8 cellular contexts compared by ENCODE assay signal in genomic region chr11:318796-319464, GRCh38. TPM values are rescaled to one million over a fixed set of nuclear protein-coding genes. Genes with fewer than 3 reads are reported as not detected.
DNase-seq lines count a peak whose midpoint lies in the region; ATAC-seq and TF ChIP-seq lines count a peak whose summit lies in the region.
"Not testable (repeated sequence)": the region's sequence is repeated elsewhere in the genome, so short reads cannot be mapped to it uniquely, and the experiment has no call there.

No MANE protein-coding gene starts in this region.

- H2AFZ ChIP-seq in DND-41 (ENCODE audit: low read depth, low read length); OCI-LY3 (ENCODE audit: low read depth, low read length); osteoblast (ENCODE audit: low read length): not testable (repeated sequence)

- H3K27ac ChIP-seq in DND-41 (ENCODE audit: low read length); OCI-LY3 (ENCODE audit: low read length): not testable (repeated sequence)
- H3K27ac ChIP-seq in effector memory CD4-positive, alpha-beta T cell (ENCODE audit: insufficient read depth, low read length, poor library complexity, severe bottlenecking), result peak overlapping the region; percentile 58
- H3K27ac ChIP-seq in osteoblast (ENCODE audit: low read depth, low read length), result peak overlapping the region; percentile 69
- peak overlapping the region; percentile 97 to 99 for H3K27ac ChIP-seq in testis

- H3K27me3 Mint-ChIP-seq in activated T-helper 17 cell treated with anti-CD3 and anti-CD28 coated beads, Interleukin-2, amount 50 U/mL, for 72 hours, result not testable (repeated sequence)

- H3K4me1 Mint-ChIP-seq in activated T-helper 17 cell treated with anti-CD3 and anti-CD28 coated beads, Interleukin-2, amount 50 U/mL, for 72 hours, result peaks cover 14% of the 10 kb centered on the region

- H3K36me3 Mint-ChIP-seq in activated T-helper 17 cell treated with anti-CD3 and anti-CD28 coated beads, Interleukin-2, amount 50 U/mL, for 72 hours (ENCODE audit: low read depth), result peaks cover 36% of the 10 kb centered on the region

- H3K79me2 ChIP-seq in DND-41 (ENCODE audit: insufficient read depth, low read length) (peaks cover 38% of the 10 kb centered on the region), osteoblast (ENCODE audit: insufficient read depth, low read length) (peaks cover 14% of the 10 kb centered on the region)
- not testable (repeated sequence) for H3K79me2 ChIP-seq in OCI-LY3 (ENCODE audit: low read length)

- H3K36me3 ChIP-seq in DND-41 (ENCODE audit: insufficient read depth, low read length), result peaks cover 25% of the 10 kb centered on the region
- H3K36me3 ChIP-seq in OCI-LY3 (replicated peaks; ENCODE audit: low read depth, low read length); effector memory CD4-positive, alpha-beta T cell (ENCODE audit: control insufficient read depth, insufficient read depth, low read length); kidney epithelial cell (ENCODE audit: control insufficient read depth, insufficient read depth, low read length); osteoblast (ENCODE audit: insufficient read depth, low read length); testis (ENCODE audit: low read depth, missing control alignments): not testable (repeated sequence)

- ATAC-seq in DND-41 (ENCODE audit: insufficient read depth, low read depth) (peak; percentile 44), HG02623 (IDR thresholded peaks at IDR 0.05; ENCODE audit: unreplicated experiment) (peak; percentile 11)
- not testable (repeated sequence) for ATAC-seq in activated T-helper 17 cell treated with anti-CD3 and anti-CD28 coated beads, Interleukin-2, amount 50 U/mL, for 72 hours (replicated peaks)

- intact Hi-C loops in testis (cut with DNase I; ENCODE audit: low total_unique reads), result not testable (repeated sequence)

- H4K20me1 ChIP-seq in DND-41 (ENCODE audit: insufficient read depth, low read length), result peaks cover 19% of the 10 kb centered on the region
- not testable (repeated sequence) for H4K20me1 ChIP-seq in OCI-LY3 (ENCODE audit: insufficient read depth, low read length); osteoblast (ENCODE audit: insufficient read depth, low read length)

- H3K9me3 Mint-ChIP-seq in activated T-helper 17 cell treated with anti-CD3 and anti-CD28 coated beads, Interleukin-2, amount 50 U/mL, for 72 hours, result not testable (repeated sequence)

- not testable (repeated sequence) for TF ChIP-seq POLR2A in testis (IDR thresholded peaks at IDR 0.05)

- H3K27ac Mint-ChIP-seq in activated T-helper 17 cell treated with anti-CD3 and anti-CD28 coated beads, Interleukin-2, amount 50 U/mL, for 72 hours, result not testable (repeated sequence)

- H3K4me2 ChIP-seq in DND-41 (ENCODE audit: insufficient read depth, low read length) (peak overlapping the region; percentile 63), OCI-LY3 (ENCODE audit: low read length) (peak overlapping the region; percentile 58), osteoblast (ENCODE audit: insufficient read depth, low read length) (peak overlapping the region; percentile 94)

- peak overlapping the region in 1 of 2 experiments; percentile 56; a peak in 3 of 4 replicates for H3K4me3 ChIP-seq in DND-41 (ENCODE audit: low read depth in 1 of 2, low read length in 2 of 2)
- H3K4me3 ChIP-seq in OCI-LY3 (ENCODE audit: low read length), result peak overlapping the region; percentile 60
- H3K4me3 ChIP-seq in effector memory CD4-positive, alpha-beta T cell (ENCODE audit: insufficient read depth, low read depth, low read length, poor library complexity, severe bottlenecking), result peak overlapping the region; percentile 39
- H3K4me3 ChIP-seq in kidney epithelial cell (ENCODE audit: low read depth, low read length), result peak overlapping the region; percentile 63
- peak overlapping the region; percentile 88 for H3K4me3 ChIP-seq in osteoblast (ENCODE audit: insufficient read depth, low read length)
- H3K4me3 ChIP-seq in testis, result peak overlapping the region; percentile 57 to 74

- H3K9ac ChIP-seq in DND-41 (ENCODE audit: low read depth, low read length), result peak overlapping the region; percentile 55
- peak overlapping the region; percentile 54; the same call in 1 of the 2 replicates for H3K9ac ChIP-seq in OCI-LY3 (ENCODE audit: low read length)

- peak overlapping the region; percentile 63 for H3K4me3 Mint-ChIP-seq in activated T-helper 17 cell treated with anti-CD3 and anti-CD28 coated beads, Interleukin-2, amount 50 U/mL, for 72 hours

- 0 to 1% methylated on average over 8 to 14 of the region's 44 CpGs for WGBS in testis, 2 donors

- DNase-seq in DND-41, result peak; percentile 51
- DNase-seq in effector memory CD4-positive, alpha-beta T cell; kidney epithelial cell (ENCODE audit: low read depth); osteoblast (ENCODE audit: insufficient read length, low spot score, missing footprints); testis: not testable (repeated sequence)

- not testable (repeated sequence) for H3K27me3 ChIP-seq in DND-41 (ENCODE audit: insufficient read depth, low read length, poor library complexity); OCI-LY3 (ENCODE audit: low read depth, low read length); effector memory CD4-positive, alpha-beta T cell (replicated peaks; ENCODE audit: control insufficient read depth, insufficient read depth, low read length, poor library complexity, severe bottlenecking); testis
- peaks cover 15% of the 10 kb centered on the region for H3K27me3 ChIP-seq in kidney epithelial cell (ENCODE audit: control insufficient read depth, insufficient read depth, low read length)
- peaks cover 27% of the 10 kb centered on the region for H3K27me3 ChIP-seq in osteoblast (ENCODE audit: insufficient read depth, low read length)

- not testable (repeated sequence) for H3K9me3 ChIP-seq in DND-41 (ENCODE audit: insufficient read depth, low read length, severe bottlenecking); OCI-LY3 (ENCODE audit: insufficient read depth, low read length); effector memory CD4-positive, alpha-beta T cell (ENCODE audit: control insufficient read depth, low read length); osteoblast (ENCODE audit: low read depth, low read length); testis

- not testable (repeated sequence) for TF ChIP-seq CTCF in DND-41 (IDR thresholded peaks at IDR 0.05; ENCODE audit: borderline replicate concordance, extremely low read depth, low read length, poor library complexity, severe bottlenecking); OCI-LY3 (IDR thresholded peaks at IDR 0.05; ENCODE audit: low read depth, low read length); kidney epithelial cell (IDR thresholded peaks at IDR 0.05; ENCODE audit: insufficient read depth, low read length, poor library complexity, severe bottlenecking); osteoblast (IDR thresholded peaks at IDR 0.05; ENCODE audit: extremely low read depth, low read depth, low read length); testis (IDR thresholded peaks at IDR 0.05)

- H3K4me1 ChIP-seq in DND-41 (ENCODE audit: insufficient read depth, low read length) (peaks cover 46% of the 10 kb centered on the region), testis (peaks cover 24% of the 10 kb centered on the region)
- not testable (repeated sequence) for H3K4me1 ChIP-seq in OCI-LY3 (ENCODE audit: low read length); effector memory CD4-positive, alpha-beta T cell (ENCODE audit: control insufficient read depth, insufficient read depth, low read length, poor library complexity, severe bottlenecking); osteoblast (ENCODE audit: insufficient read depth, low read length)

RNA-seq across cellular contexts. Expression of gene IFITM3, which starts 1.7 kb away (rescaled TPM):
- 10 to 100 TPM in 1 of 2 donors, 1 to 10 TPM in 1; 2.7 to 26.0 TPM for total RNA-seq in activated T-helper 17 cell treated with anti-CD3 and anti-CD28 coated beads, Interleukin-2, amount 50 U/mL, for 72 hours
- 93.7 and 125 TPM in 2 replicates for total RNA-seq in kidney epithelial cell
- 98.4 and 116 TPM in 2 replicates for total RNA-seq in osteoblast
- 100 to 1,000 TPM; 256 to 459 TPM for total RNA-seq in testis
- polyA plus RNA-seq in testis (ENCODE audit: insufficient read depth, low read depth, low replicate concordance), result 717 TPM

RNA-seq across cellular contexts. Expression of gene IFITM1, which starts 5.1 kb away (rescaled TPM):
- total RNA-seq in activated T-helper 17 cell treated with anti-CD3 and anti-CD28 coated beads, Interleukin-2, amount 50 U/mL, for 72 hours, result 10 to 100 TPM; 95.7 to 97.1 TPM
- 38.2 and 42.4 TPM in 2 replicates for total RNA-seq in kidney epithelial cell
- total RNA-seq in osteoblast, result 48.6 and 64.4 TPM in 2 replicates
- total RNA-seq in testis, result 10 to 100 TPM; 63.1 to 93.3 TPM
- 146 TPM for polyA plus RNA-seq in testis (ENCODE audit: insufficient read depth, low read depth, low replicate concordance)

RNA-seq across cellular contexts. Expression of gene IFITM2, which starts 11.3 kb away (rescaled TPM):
- 100 to 1,000 TPM; 187 to 261 TPM for total RNA-seq in activated T-helper 17 cell treated with anti-CD3 and anti-CD28 coated beads, Interleukin-2, amount 50 U/mL, for 72 hours
- total RNA-seq in kidney epithelial cell (39.9 and 55.0 TPM in 2 replicates), osteoblast (54.5 and 105 TPM in 2 replicates), testis (100 to 1,000 TPM; 119 to 169 TPM)
- 283 TPM for polyA plus RNA-seq in testis (ENCODE audit: insufficient read depth, low read depth, low replicate concordance)

RNA-seq across cellular contexts. Expression of gene IFITM5, which starts 19.6 kb away (rescaled TPM):
- not detected for total RNA-seq in activated T-helper 17 cell treated with anti-CD3 and anti-CD28 coated beads, Interleukin-2, amount 50 U/mL, for 72 hours
- total RNA-seq in kidney epithelial cell (not detected in 2 replicates), osteoblast (not detected in 2 replicates), testis (not detected)
- not detected for polyA plus RNA-seq in testis (ENCODE audit: insufficient read depth, low read depth, low replicate concordance)

RNA-seq across cellular contexts. Expression of gene PGGHG, which starts 30.0 kb away (rescaled TPM):
- total RNA-seq in activated T-helper 17 cell treated with anti-CD3 and anti-CD28 coated beads, Interleukin-2, amount 50 U/mL, for 72 hours, result 100 to 1,000 TPM in 1 of 2 donors, 10 to 100 TPM in 1; 31.7 to 196 TPM
- total RNA-seq in kidney epithelial cell (10.5 and 13.1 TPM in 2 replicates), osteoblast (7.7 and 8.7 TPM in 2 replicates), testis (10 to 100 TPM; 26.5 to 32.5 TPM)
- polyA plus RNA-seq in testis (ENCODE audit: insufficient read depth, low read depth, low replicate concordance), result 8.2 TPM
